In genomic region chr19:14434543-14435319, GRCh38 we compare ENCODE assay signal across 8 cellular contexts. TPM values are rescaled to one million over a fixed set of nuclear protein-coding genes. Genes with fewer than 3 reads are reported as not detected.
DNase-seq lines count a peak whose midpoint lies in the region; ATAC-seq, FAIRE-seq and TF ChIP-seq lines count a peak whose summit lies in the region.

No MANE protein-coding gene starts in this region.

- no peaks in the 10 kb centered on the region for H3K9me3 ChIP-seq in body of pancreas

- H3K27ac ChIP-seq in body of pancreas, result peak overlapping the region in 3 of 4 donors; percentile 67 to 79 (median 69)

- peak; percentile 82 for FAIRE-seq in RCC 7860 (lab: Jason Lieb, UNC)

- WGBS in body of pancreas, 2 donors, result 56 to 85% methylated on average over 4 to 23 of the region's 23 CpGs

- ATAC-seq in body of pancreas (peak; percentile 39), left colon (peak; percentile 59), HG03025 (IDR thresholded peaks at IDR 0.05; ENCODE audit: low FRiP score, unreplicated experiment) (no peak)

- DNase-seq in GM10266 (ENCODE audit: extremely low spot score) (peak; percentile 54), RCC 7860 (ENCODE audit: low spot score) (peak; percentile 89), body of pancreas (peak; percentile 21 to 60 (median 48)), left colon (peak; percentile 44 to 66), putamen (ENCODE audit: low spot score) (no peak), T1000 (lab: John Stamatoyannopoulos, UW) (no peak)
- DNase-seq in stimulated activated CD8-positive, alpha-beta memory T cell treated with anti-CD3 and anti-CD28 coated beads, Interleukin-4, amount 100 ng/mL, for 48 hours, result peak; percentile 67

- peak in 2 of 3 donors; percentile 20 to 25 for TF ChIP-seq POLR2A in body of pancreas (IDR thresholded peaks at IDR 0.05)

- TF ChIP-seq CTCF in GM10266 (IDR thresholded peaks at IDR 0.05; ENCODE audit: control insufficient read depth, insufficient read depth, low read depth, missing control alignments) (no peak), body of pancreas (IDR thresholded peaks at IDR 0.05) (no peak)

- H3K4me3 ChIP-seq in body of pancreas, result no peak overlapping the region

- H3K4me1 ChIP-seq in body of pancreas, result peaks cover 32% of the 10 kb centered on the region

- no peaks in the 10 kb centered on the region for H3K36me3 ChIP-seq in body of pancreas (replicated peaks in 1 of 2; ENCODE audit: insufficient read depth in 1 of 2, low read depth in 2 of 2)

- H3K27me3 ChIP-seq in body of pancreas, result no peaks in the 10 kb centered on the region

- intact Hi-C loops in body of pancreas (cut with DNase I), result no loop called here
- intact Hi-C loops in left colon (cut with DNase I, micrococcal nuclease), result no loop called here

RNA-seq across cellular contexts. Expression of gene PKN1, which starts 1.6 kb away (rescaled TPM):
- 10 to 100 TPM; 82.5 to 83.4 TPM for total RNA-seq in body of pancreas
- total RNA-seq in left colon, result 10 to 100 TPM; 29.3 to 49.6 TPM

RNA-seq across cellular contexts. Expression of gene DDX39A, which starts 15.6 kb away (rescaled TPM):
- total RNA-seq in body of pancreas, result 10 to 100 TPM; 32.4 to 86.7 TPM
- 10 to 100 TPM; 55.3 to 85.8 TPM for total RNA-seq in left colon

RNA-seq across cellular contexts. Expression of gene PTGER1, which starts 40.4 kb away (rescaled TPM):
- total RNA-seq in body of pancreas, result 1 to 10 TPM in 1 of 2 donors, not detected in 1; 3.6 TPM
- under 1 TPM; 0.52 to 0.84 TPM for total RNA-seq in left colon

RNA-seq across cellular contexts. Expression of gene ADGRE5, which starts 53.5 kb away (rescaled TPM):
- 10 to 100 TPM; 11.5 to 24.6 TPM for total RNA-seq in body of pancreas
- total RNA-seq in left colon, result 100 to 1,000 TPM; 147 to 173 TPM

Comparison
In these comparisons a context has a peak if more than half of its experiments do, and no peak if none do; other contexts are left out.
1. DNase-seq: peak in GM10266 (single experiment), RCC 7860 (single experiment), body of pancreas (4 of 4), left colon (2 of 2) and stimulated activated CD8-positive, alpha-beta memory T cell treated with anti-CD3 and anti-CD28 coated beads, Interleukin-4, amount 100 ng/mL, for 48 hours (single experiment); none in putamen (single experiment) and T1000 (single experiment).